Comparison of ENCODE assay signal across 21 cellular contexts in the genomic region with DNA sequence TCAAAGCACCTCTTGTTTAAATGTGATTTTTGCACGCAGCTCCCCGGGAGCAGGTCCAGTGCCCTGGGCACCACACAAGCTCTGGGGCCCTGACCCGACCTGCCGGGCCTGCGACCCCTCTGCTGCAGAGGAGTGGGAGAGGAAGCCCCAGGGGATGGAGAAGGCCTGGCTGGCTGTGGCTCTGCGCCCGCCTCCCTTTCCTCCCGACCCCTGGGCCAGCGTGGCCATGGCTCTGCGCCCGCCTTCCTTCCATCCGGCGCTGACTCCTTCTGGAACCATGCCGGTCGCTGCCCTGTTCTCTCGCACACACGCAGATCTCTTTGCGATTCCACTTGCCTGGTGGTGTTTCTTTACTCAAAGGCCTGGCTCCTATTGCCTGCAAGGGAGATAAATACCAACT.
A peak's percentile ranks its signal among the peaks of the same experiment; 100 is the strongest.
DNase-seq lines count a peak whose midpoint lies in the region; TF ChIP-seq lines count a peak whose summit lies in the region.
"Had no signal": no experiment of that assay in that cellular context is flagged by ENCODE, and none has a peak within 500 bp of the region (broad histone marks: within the 10 kb centered on the region; RNA-seq: fewer than 3 reads in every experiment).

No MANE protein-coding gene starts in this region.

- H3K9me3 Mint-ChIP-seq in H9 (peaks cover 7% of the 10 kb centered on the region in 2 experiments; a peak in 3 of 5 replicates), endodermal cell (no peaks in the 10 kb centered on the region), neural progenitor cell (peaks cover 6% of the 10 kb centered on the region)

- no peak overlapping the region for H3K4me2 ChIP-seq in H9 (ENCODE audit: insufficient read depth, insufficient read length, low read length)
- no peak overlapping the region for H3K4me2 ChIP-seq in neural progenitor cell

- no peak overlapping the region for H3K4me3 Mint-ChIP-seq in H9
- H3K4me3 Mint-ChIP-seq in endodermal cell, result no peak overlapping the region
- no peak overlapping the region for H3K4me3 Mint-ChIP-seq in neural progenitor cell
- H3K4me3 Mint-ChIP-seq: CD4-positive, alpha-beta memory T cell had no signal

- H3K79me1 ChIP-seq in H9 (ENCODE audit: insufficient read depth, low read depth, low read length, poor library complexity, severe bottlenecking), result no peaks in the 10 kb centered on the region

- no peaks in the 10 kb centered on the region for H3K9me3 ChIP-seq in H9 (ENCODE audit: control insufficient read depth, low read depth, low read length)
- H3K9me3 ChIP-seq in endodermal cell (ENCODE audit: control insufficient read depth, low read length), result peaks cover 6% of the 10 kb centered on the region
- H3K9me3 ChIP-seq in neural progenitor cell (ENCODE audit: low read depth), result no peaks in the 10 kb centered on the region

- H3K27me3 ChIP-seq in H9 (ENCODE audit: insufficient read depth, low read length) (no peaks in the 10 kb centered on the region), endodermal cell (ENCODE audit: control insufficient read depth, insufficient read depth, low read length, poor library complexity, severe bottlenecking) (peaks cover 20% of the 10 kb centered on the region), neural progenitor cell (peaks cover 16% of the 10 kb centered on the region)

- H3K4me3 ChIP-seq in endodermal cell (ENCODE audit: low read length), result no peak overlapping the region
- H3K4me3 ChIP-seq in neural progenitor cell, result no peak overlapping the region

- no peak overlapping the region; the same call in 1 of the 2 replicates for H3K14ac ChIP-seq in H9 (ENCODE audit: insufficient read depth, low read length)

- no peak overlapping the region for H4K91ac ChIP-seq in H9 (ENCODE audit: insufficient read length, low read depth, low read length)

- H3K27ac ChIP-seq in H9 (ENCODE audit: insufficient read length, low read depth, low read length) (no peak overlapping the region), endodermal cell (ENCODE audit: low read depth, low read length) (no peak overlapping the region), neural progenitor cell (no peak overlapping the region)

- no CpG with 5 or more reads among the region's 18 CpGs for WGBS in H9 (ENCODE audit: extremely low coverage, insufficient read length, low lambda C conversion rate)
- 89 to 94% methylated on average over 13 to 18 of the region's 18 CpGs for WGBS in endodermal cell (ENCODE audit: insufficient coverage in 1 of 2, insufficient read length in 1 of 2), 2 experiments

- H4K5ac ChIP-seq in H9 (ENCODE audit: insufficient read length, low read depth, low read length), result no peak overlapping the region

- DNase-seq in H9, result peak; percentile 45
- DNase-seq in endodermal cell, result peak; percentile 57
- no peak for DNase-seq in neural progenitor cell (ENCODE audit: low spot score)
- no peak for DNase-seq in HuH-7.5 (ENCODE audit: low spot score)
- no peak for DNase-seq in NCI-H2196 treated with DMSO at 0.1 percent for 48 hours (lab: John Stamatoyannopoulos, UW; ENCODE audit: unreplicated experiment)
- no peak for DNase-seq in globus pallidus (ENCODE audit: low spot score)
- no peak for DNase-seq in NCI-H187 treated with DMSO at 0.1 percent for 48 hours (lab: John Stamatoyannopoulos, UW)
- DNase-seq: C1 segment of cervical spinal cord; CD4-positive, alpha-beta memory T cell; COR-L47; EL; KBM-7; MV-4-11; NCI-H1105; NCI-H1436 treated with DMSO at 0.1 percent for 48 hours; NCI-H1930; NCI-H2107; NCI-H446; NCI-H524 treated with DMSO at 0.1 percent for 48 hours; NCI-H82; SHP77 treated with DMSO at 0.1 percent for 48 hours had no signal

- H2BK5ac ChIP-seq in H9 (ENCODE audit: insufficient read length, low read length), result no peak overlapping the region

- no peaks in the 10 kb centered on the region for H3K4me1 ChIP-seq in H9 (ENCODE audit: insufficient read depth, low read length)
- no peaks in the 10 kb centered on the region for H3K4me1 ChIP-seq in endodermal cell (ENCODE audit: control insufficient read depth, insufficient read depth, low read length)
- H3K4me1 ChIP-seq in neural progenitor cell, result peaks cover 40% of the 10 kb centered on the region

- H3F3A ChIP-seq in neural progenitor cell (ENCODE audit: low read depth), result peaks cover 23% of the 10 kb centered on the region

- H2AFZ ChIP-seq in H9 (ENCODE audit: low read length) (no peak overlapping the region), neural progenitor cell (replicated peaks) (peak overlapping the region; percentile 58)

- H3K23ac ChIP-seq in H9 (ENCODE audit: insufficient read length, low read depth, low read length), result no peak overlapping the region

- H4K20me1 ChIP-seq in H9 (ENCODE audit: control insufficient read depth, insufficient read depth, insufficient read length) (no peaks in the 10 kb centered on the region), neural progenitor cell (ENCODE audit: low read depth) (no peaks in the 10 kb centered on the region)

- H2BK15ac ChIP-seq in H9 (ENCODE audit: low read depth, low read length), result no peak overlapping the region

- TF ChIP-seq CTCF in H9 (conservative IDR thresholded peaks at IDR 0.05) (no peak), endodermal cell (conservative IDR thresholded peaks at IDR 0.05) (no peak), neural progenitor cell (IDR thresholded peaks at IDR 0.05) (no peak)

- H3K36me3 ChIP-seq in endodermal cell (ENCODE audit: control insufficient read depth, insufficient read depth, low read length), result no peaks in the 10 kb centered on the region
- no peaks in the 10 kb centered on the region for H3K36me3 ChIP-seq in neural progenitor cell

- H3K23me2 ChIP-seq in H9 (ENCODE audit: insufficient read length, low read depth, low read length, poor library complexity, severe bottlenecking), result no peaks in the 10 kb centered on the region

- no peak overlapping the region for H2AK5ac ChIP-seq in H9 (ENCODE audit: insufficient read length, low read length)

- H3K9ac ChIP-seq in H9 (ENCODE audit: extremely low read depth, insufficient read length, low read length), result no peak overlapping the region
- H3K9ac ChIP-seq in endodermal cell (ENCODE audit: extremely low read depth, low read length, poor library complexity, severe bottlenecking), result no peak overlapping the region
- H3K9ac ChIP-seq in neural progenitor cell, result no peak overlapping the region

- no peak overlapping the region for H3K18ac ChIP-seq in H9 (ENCODE audit: insufficient read length, low read depth, low read length)

- H4K8ac ChIP-seq in H9 (replicated peaks; ENCODE audit: insufficient read length, low read depth, low read length), result no peak overlapping the region

- no peak overlapping the region for H3K56ac ChIP-seq in H9 (ENCODE audit: insufficient read length, low read depth, low read length)

- H3K27me3 Mint-ChIP-seq in H9 (ENCODE audit: low read depth) (peaks cover 30% of the 10 kb centered on the region), endodermal cell (ENCODE audit: insufficient read depth) (peaks cover 33% of the 10 kb centered on the region), neural progenitor cell (ENCODE audit: insufficient read depth, low read depth) (peaks cover 19% of the 10 kb centered on the region)

- peaks cover 27 to 30% of the 10 kb centered on the region in 2 experiments for H3K4me1 Mint-ChIP-seq in H9
- peaks cover 24% of the 10 kb centered on the region for H3K4me1 Mint-ChIP-seq in endodermal cell
- peaks cover 32% of the 10 kb centered on the region for H3K4me1 Mint-ChIP-seq in neural progenitor cell

- H2BK20ac ChIP-seq in H9 (ENCODE audit: low read depth, low read length, poor library complexity, severe bottlenecking), result no peak overlapping the region

- H2BK120ac ChIP-seq in H9 (ENCODE audit: low read depth, low read length, poor library complexity, severe bottlenecking), result no peak overlapping the region

- no peak overlapping the region for H3K4ac ChIP-seq in H9 (ENCODE audit: low read depth, low read length)

- H3K27ac Mint-ChIP-seq in H9 (0 out of 7 replicates have a peak overlapping the region, but pooled peaks of 1 of the 3 experiments have one; percentile 30), endodermal cell (no peak overlapping the region), neural progenitor cell (no peak overlapping the region)
- H3K27ac Mint-ChIP-seq: CD4-positive, alpha-beta memory T cell had no signal

- H3K79me2 ChIP-seq in H9 (ENCODE audit: insufficient read depth, low read length) (no peaks in the 10 kb centered on the region), neural progenitor cell (ENCODE audit: low read depth) (no peaks in the 10 kb centered on the region)

- H2BK12ac ChIP-seq in H9 (ENCODE audit: insufficient read length, low read depth, low read length), result no peak overlapping the region

- H3K36me3 Mint-ChIP-seq in H9 (ENCODE audit: insufficient read depth in 1 of 3, low read depth in 3 of 3) (peaks cover 0 to 5% (median 0%) of the 10 kb centered on the region in 3 experiments; a peak in 2 of 7 replicates), endodermal cell (ENCODE audit: low read depth) (no peaks in the 10 kb centered on the region), neural progenitor cell (no peaks in the 10 kb centered on the region)
- H3K36me3 Mint-ChIP-seq: CD4-positive, alpha-beta memory T cell had no signal

- H3T11ph ChIP-seq in H9 (ENCODE audit: low read length), result no peak overlapping the region

Comparison
In these comparisons a context has a peak if more than half of its experiments do, and no peak if none do; other contexts are left out.
1. DNase-seq: peak in H9 (single experiment) and endodermal cell (single experiment); none in neural progenitor cell (single experiment), HuH-7.5 (single experiment), NCI-H2196 treated with DMSO at 0.1 percent for 48 hours (single experiment), globus pallidus (single experiment) and NCI-H187 treated with DMSO at 0.1 percent for 48 hours (single experiment).